1 cellular context compared by ENCODE assay signal in the genomic region with DNA sequence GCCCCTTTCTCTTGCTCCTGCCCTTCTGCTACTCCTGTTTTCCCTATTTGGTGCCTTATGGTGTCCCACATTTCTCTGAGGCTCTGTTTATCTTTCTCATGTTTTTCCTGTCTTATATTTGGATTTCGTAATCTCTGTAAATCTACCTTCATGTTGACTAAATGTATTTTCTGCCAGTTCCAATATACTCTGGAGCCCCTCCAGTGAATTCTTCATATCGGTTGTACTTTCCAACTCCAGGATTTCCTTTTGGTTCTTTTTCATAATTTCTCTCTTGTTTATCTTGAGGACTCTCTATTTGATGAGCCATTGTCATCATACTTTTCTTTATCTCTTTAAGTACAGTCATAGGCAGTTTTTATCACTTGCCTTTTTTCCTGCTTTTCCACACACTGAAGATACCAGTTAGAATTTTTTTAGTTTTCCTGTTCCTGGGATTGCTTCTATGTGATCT.
TF ChIP-seq lines count a peak whose summit lies in the region.

No MANE protein-coding gene starts in this region.

TF ChIP-seq in HepG2, 621 proteins besides CTCF, POLR2A, EP300 and RAD21 (continued from another document and continues in another):
- TF ChIP-seq PRDM15 (CRISPR knock-in tag; IDR thresholded peaks at IDR 0.05) (peak; percentile 95), ZKSCAN5 (CRISPR knock-in tag; IDR thresholded peaks at IDR 0.05) (no peak), ETS1 (CRISPR knock-in tag; IDR thresholded peaks at IDR 0.05) (no peak), PLRG1 (conservative IDR thresholded peaks at IDR 0.05) (no peak), SRF (IDR thresholded peaks at IDR 0.05; ENCODE audit: low read depth, low read length) (peak; percentile 78), PHF5A (CRISPR knock-in tag; IDR thresholded peaks at IDR 0.05; ENCODE audit: low read depth, unreplicated experiment) (peak; percentile 90), ELF3 (CRISPR knock-in tag; IDR thresholded peaks at IDR 0.05) (peak; percentile 98), YEATS2 (CRISPR knock-in tag; IDR thresholded peaks at IDR 0.05; ENCODE audit: borderline replicate concordance) (peak; percentile 77; the same call in 1 of the 2 replicates), ZSCAN30 (CRISPR knock-in tag; IDR thresholded peaks at IDR 0.05) (no peak), HHEX (CRISPR knock-in tag; IDR thresholded peaks at IDR 0.05) (peak; percentile 86), MED1 (CRISPR knock-in tag; IDR thresholded peaks at IDR 0.05) (peak; percentile 93), AGO2 (optimal IDR thresholded peaks at IDR 0.05; ENCODE audit: low read depth, low read length) (no peak), ERF (CRISPR knock-in tag; IDR thresholded peaks at IDR 0.05) (peak; percentile 87), ZSCAN9 (CRISPR knock-in tag; IDR thresholded peaks at IDR 0.05; ENCODE audit: borderline replicate concordance) (peak; percentile 99), ADNP (CRISPR knock-in tag; IDR thresholded peaks at IDR 0.05) (no peak), HOXD1 (CRISPR knock-in tag; IDR thresholded peaks at IDR 0.05) (peak; percentile 75; the same call in 1 of the 2 replicates), HNRNPK (IDR thresholded peaks at IDR 0.05; ENCODE audit: low read depth, low read length, poor library complexity, severe bottlenecking) (no peak), CHD4 (IDR thresholded peaks at IDR 0.05; ENCODE audit: borderline replicate concordance, low read length) (peak; percentile 52; the same call in 1 of the 2 replicates), ZNF335 (CRISPR knock-in tag; IDR thresholded peaks at IDR 0.05) (peak; percentile 65; the same call in 1 of the 2 replicates), ZNF121 (CRISPR knock-in tag; IDR thresholded peaks at IDR 0.05) (0 out of 2 replicates have a peak, but pooled peaks have one; percentile 2), ZKSCAN8 (CRISPR knock-in tag; IDR thresholded peaks at IDR 0.05; ENCODE audit: borderline replicate concordance) (peak; percentile 97), KDM5A (IDR thresholded peaks at IDR 0.05; ENCODE audit: borderline replicate concordance, low read length) (no peak), NCOA2 (CRISPR knock-in tag; IDR thresholded peaks at IDR 0.05) (peak; percentile 95), ZBTB7B (CRISPR knock-in tag; IDR thresholded peaks at IDR 0.05) (peak; percentile 92), ELF1 (CRISPR knock-in tag; IDR thresholded peaks at IDR 0.05) (peak; percentile 57), ATF6 (CRISPR knock-in tag; conservative IDR thresholded peaks at IDR 0.05) (peak; percentile 69; the same call in 1 of the 2 replicates), MYPOP (CRISPR knock-in tag; IDR thresholded peaks at IDR 0.05) (peak; percentile 57; the same call in 1 of the 2 replicates), GLMP (CRISPR knock-in tag; IDR thresholded peaks at IDR 0.05; ENCODE audit: borderline replicate concordance) (no peak), ZNF619 (CRISPR knock-in tag; IDR thresholded peaks at IDR 0.05) (no peak), MEF2D (CRISPR knock-in tag; IDR thresholded peaks at IDR 0.05) (peak; percentile 70; the same call in 1 of the 2 replicates), ZNF280D (CRISPR knock-in tag; IDR thresholded peaks at IDR 0.05) (peak; percentile 100)
- TF ChIP-seq, protein P1, sequence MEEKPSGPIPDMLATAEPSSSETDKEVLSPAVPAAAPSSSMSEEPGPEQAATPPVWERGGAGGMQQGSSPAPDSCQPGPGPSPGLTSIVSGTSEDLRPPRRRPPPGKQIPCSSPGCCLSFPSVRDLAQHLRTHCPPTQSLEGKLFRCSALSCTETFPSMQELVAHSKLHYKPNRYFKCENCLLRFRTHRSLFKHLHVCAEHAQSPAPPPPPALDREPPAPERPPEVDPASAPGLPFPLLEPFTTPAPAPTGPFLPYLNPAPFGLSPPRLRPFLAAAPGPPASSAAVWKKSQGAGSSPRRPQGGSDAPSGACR (CRISPR knock-in tag; IDR thresholded peaks at IDR 0.05), result peak; percentile 94
- TF ChIP-seq, protein P2, sequence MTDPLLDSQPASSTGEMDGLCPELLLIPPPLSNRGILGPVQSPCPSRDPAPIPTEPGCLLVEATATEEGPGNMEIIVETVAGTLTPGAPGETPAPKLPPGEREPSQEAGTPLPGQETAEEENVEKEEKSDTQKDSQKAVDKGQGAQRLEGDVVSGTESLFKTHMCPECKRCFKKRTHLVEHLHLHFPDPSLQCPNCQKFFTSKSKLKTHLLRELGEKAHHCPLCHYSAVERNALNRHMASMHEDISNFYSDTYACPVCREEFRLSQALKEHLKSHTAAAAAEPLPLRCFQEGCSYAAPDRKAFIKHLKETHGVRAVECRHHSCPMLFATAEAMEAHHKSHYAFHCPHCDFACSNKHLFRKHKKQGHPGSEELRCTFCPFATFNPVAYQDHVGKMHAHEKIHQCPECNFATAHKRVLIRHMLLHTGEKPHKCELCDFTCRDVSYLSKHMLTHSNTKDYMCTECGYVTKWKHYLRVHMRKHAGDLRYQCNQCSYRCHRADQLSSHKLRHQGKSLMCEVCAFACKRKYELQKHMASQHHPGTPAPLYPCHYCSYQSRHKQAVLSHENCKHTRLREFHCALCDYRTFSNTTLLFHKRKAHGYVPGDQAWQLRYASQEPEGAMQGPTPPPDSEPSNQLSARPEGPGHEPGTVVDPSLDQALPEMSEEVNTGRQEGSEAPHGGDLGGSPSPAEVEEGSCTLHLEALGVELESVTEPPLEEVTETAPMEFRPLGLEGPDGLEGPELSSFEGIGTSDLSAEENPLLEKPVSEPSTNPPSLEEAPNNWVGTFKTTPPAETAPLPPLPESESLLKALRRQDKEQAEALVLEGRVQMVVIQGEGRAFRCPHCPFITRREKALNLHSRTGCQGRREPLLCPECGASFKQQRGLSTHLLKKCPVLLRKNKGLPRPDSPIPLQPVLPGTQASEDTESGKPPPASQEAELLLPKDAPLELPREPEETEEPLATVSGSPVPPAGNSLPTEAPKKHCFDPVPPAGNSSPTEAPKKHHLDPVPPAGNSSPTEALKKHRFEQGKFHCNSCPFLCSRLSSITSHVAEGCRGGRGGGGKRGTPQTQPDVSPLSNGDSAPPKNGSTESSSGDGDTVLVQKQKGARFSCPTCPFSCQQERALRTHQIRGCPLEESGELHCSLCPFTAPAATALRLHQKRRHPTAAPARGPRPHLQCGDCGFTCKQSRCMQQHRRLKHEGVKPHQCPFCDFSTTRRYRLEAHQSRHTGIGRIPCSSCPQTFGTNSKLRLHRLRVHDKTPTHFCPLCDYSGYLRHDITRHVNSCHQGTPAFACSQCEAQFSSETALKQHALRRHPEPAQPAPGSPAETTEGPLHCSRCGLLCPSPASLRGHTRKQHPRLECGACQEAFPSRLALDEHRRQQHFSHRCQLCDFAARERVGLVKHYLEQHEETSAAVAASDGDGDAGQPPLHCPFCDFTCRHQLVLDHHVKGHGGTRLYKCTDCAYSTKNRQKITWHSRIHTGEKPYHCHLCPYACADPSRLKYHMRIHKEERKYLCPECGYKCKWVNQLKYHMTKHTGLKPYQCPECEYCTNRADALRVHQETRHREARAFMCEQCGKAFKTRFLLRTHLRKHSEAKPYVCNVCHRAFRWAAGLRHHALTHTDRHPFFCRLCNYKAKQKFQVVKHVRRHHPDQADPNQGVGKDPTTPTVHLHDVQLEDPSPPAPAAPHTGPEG (CRISPR knock-in tag; IDR thresholded peaks at IDR 0.05), result 0 out of 2 replicates have a peak, but pooled peaks have one; percentile 21
- TF ChIP-seq, protein P3, sequence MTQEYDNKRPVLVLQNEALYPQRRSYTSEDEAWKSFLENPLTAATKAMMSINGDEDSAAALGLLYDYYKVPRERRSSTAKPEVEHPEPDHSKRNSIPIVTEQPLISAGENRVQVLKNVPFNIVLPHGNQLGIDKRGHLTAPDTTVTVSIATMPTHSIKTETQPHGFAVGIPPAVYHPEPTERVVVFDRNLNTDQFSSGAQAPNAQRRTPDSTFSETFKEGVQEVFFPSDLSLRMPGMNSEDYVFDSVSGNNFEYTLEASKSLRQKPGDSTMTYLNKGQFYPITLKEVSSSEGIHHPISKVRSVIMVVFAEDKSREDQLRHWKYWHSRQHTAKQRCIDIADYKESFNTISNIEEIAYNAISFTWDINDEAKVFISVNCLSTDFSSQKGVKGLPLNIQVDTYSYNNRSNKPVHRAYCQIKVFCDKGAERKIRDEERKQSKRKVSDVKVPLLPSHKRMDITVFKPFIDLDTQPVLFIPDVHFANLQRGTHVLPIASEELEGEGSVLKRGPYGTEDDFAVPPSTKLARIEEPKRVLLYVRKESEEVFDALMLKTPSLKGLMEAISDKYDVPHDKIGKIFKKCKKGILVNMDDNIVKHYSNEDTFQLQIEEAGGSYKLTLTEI (CRISPR knock-in tag; conservative IDR thresholded peaks at IDR 0.05), result no peak
- TF ChIP-seq, protein P4, sequence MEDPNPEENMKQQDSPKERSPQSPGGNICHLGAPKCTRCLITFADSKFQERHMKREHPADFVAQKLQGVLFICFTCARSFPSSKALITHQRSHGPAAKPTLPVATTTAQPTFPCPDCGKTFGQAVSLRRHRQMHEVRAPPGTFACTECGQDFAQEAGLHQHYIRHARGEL (CRISPR knock-in tag; IDR thresholded peaks at IDR 0.05), result no peak
